22 cellular contexts compared by ENCODE assay signal in the genomic region with DNA sequence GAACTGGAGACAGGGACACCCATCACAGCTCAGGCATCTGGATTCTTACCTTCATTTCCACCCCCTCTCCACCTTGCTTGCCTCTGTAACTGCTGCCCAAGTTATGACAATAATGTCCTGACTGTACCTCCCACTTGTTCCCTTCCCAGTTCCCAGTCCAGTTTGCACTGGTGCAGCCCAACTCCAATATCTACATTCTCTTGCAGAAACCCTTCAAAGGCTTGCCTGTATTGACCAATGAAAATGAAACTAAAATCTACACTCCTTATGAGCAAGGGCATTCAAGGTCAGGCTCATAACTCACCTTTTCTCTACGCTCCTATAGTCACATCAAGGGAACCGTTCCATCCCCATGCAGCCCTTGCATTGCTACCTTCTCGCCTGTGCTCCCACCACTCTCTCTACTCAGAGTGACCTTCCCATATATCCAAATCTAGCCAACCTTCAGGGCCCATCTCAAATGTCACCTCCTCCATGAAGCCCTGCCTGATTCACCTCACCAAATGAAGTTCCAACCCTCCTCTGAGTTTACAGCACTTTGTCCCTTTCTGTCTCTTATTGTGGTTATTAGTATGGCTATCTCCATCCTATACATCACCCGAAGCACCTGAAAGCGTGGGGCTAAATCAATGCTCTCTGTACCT.
DNase-seq lines count a peak whose midpoint lies in the region; ATAC-seq, FAIRE-seq and TF ChIP-seq lines count a peak whose summit lies in the region.
"Had no signal": no experiment of that assay in that cellular context is flagged by ENCODE, and none has a peak within 500 bp of the region (broad histone marks: within the 10 kb centered on the region; RNA-seq: fewer than 3 reads in every experiment).

No MANE protein-coding gene starts in this region.

- DNase-seq in A549 (ENCODE audit: low read depth in 1 of 2, low spot score in 1 of 2) (no peak), GM23338 (ENCODE audit: low spot score) (no peak), HepG2 (ENCODE audit: low spot score) (peak; percentile 46), MG63 (no peak), NCI-H1694 (lab: John Stamatoyannopoulos, UW) (no peak), brain microvascular endothelial cell (no peak)
- DNase-seq: ACHN; AML-193; BE2C; C1 segment of cervical spinal cord; Calu3; CD4-positive, alpha-beta memory T cell; COR-L47; DMS153; DND-41; H7; HCEC 1CT had no signal

- no peaks in the 10 kb centered on the region for H4K20me1 ChIP-seq in GM23338 (replicated peaks; ENCODE audit: insufficient read depth)
- no peaks in the 10 kb centered on the region for H4K20me1 ChIP-seq in HepG2 (ENCODE audit: insufficient read depth, low read length)

- POLR2A ChIA-PET in A549 (lab: Yijun Ruan, JAX) (no interaction called here), HepG2 (lab: Yijun Ruan, JAX) (interaction anchor here (0.6 to 9.1 kb wide), 2 partner anchors 6 to 73 kb away, joined by 4 to 181 read pairs; no protein-coding TSS in a partner anchor)

- no peaks in the 10 kb centered on the region for H3K36me3 Mint-ChIP-seq in GM23338 (ENCODE audit: low read depth)
- H3K36me3 Mint-ChIP-seq: CD4-positive, alpha-beta memory T cell had no signal

- 93% methylated on average over 5 of the region's 5 CpGs for WGBS in A549 (ENCODE audit: missing lambda C conversion rate)
- WGBS in HepG2 (ENCODE audit: low lambda C conversion rate): 91% methylated on average over 5 of the region's 5 CpGs

- peaks cover 11% of the 10 kb centered on the region; the same call in 1 of the 2 replicates for H3K9me2 ChIP-seq in GM23338 (ENCODE audit: insufficient read depth)

- CTCF ChIA-PET in A549 (lab: Yijun Ruan, JAX) (no interaction called here), HepG2 (lab: Yijun Ruan, JAX; ENCODE audit: low intra/inter-chr PET ratio, low total read pairs) (no interaction called here)

- H3K4me1 ChIP-seq in A549: peaks cover 36% of the 10 kb centered on the region
- H3K4me1 ChIP-seq in GM23338 (ENCODE audit: insufficient read depth): no peaks in the 10 kb centered on the region
- H3K4me1 ChIP-seq in HepG2 (ENCODE audit: insufficient read depth, low read length): peaks cover 97% of the 10 kb centered on the region
- H3K4me1 ChIP-seq: BE2C had no signal

- 0 out of 2 replicates have a peak overlapping the region, but pooled peaks have one; percentile 18 for H2AFZ ChIP-seq in GM23338
- no peak overlapping the region for H2AFZ ChIP-seq in HepG2 (ENCODE audit: low read length)

- H3K9me3 ChIP-seq in A549: no peaks in the 10 kb centered on the region
- no peaks in the 10 kb centered on the region for H3K9me3 ChIP-seq in HepG2 (ENCODE audit: low read length)
- no peaks in the 10 kb centered on the region for H3K9me3 ChIP-seq in MG63
- H3K9me3 ChIP-seq: BE2C had no signal

- no peaks in the 10 kb centered on the region for H3K9me3 Mint-ChIP-seq in GM23338
- H3K9me3 Mint-ChIP-seq: CD4-positive, alpha-beta memory T cell had no signal

- H3K79me2 ChIP-seq in GM23338 (replicated peaks; ENCODE audit: insufficient read depth) (no peaks in the 10 kb centered on the region), HepG2 (ENCODE audit: insufficient read depth, low read length) (peaks cover 10% of the 10 kb centered on the region)

- TF ChIP-seq POLR2A in A549 (IDR thresholded peaks at IDR 0.05; ENCODE audit: low read length) (no peak), HepG2 (IDR thresholded peaks at IDR 0.05; ENCODE audit: insufficient read depth in 1 of 2, low read depth in 2 of 2, low read length in 2 of 2) (no peak)

- TF ChIP-seq EP300 in A549 (IDR thresholded peaks at IDR 0.05) (no peak), HepG2 (IDR thresholded peaks at IDR 0.05; ENCODE audit: low read depth in 2 of 2, low read length in 2 of 2) (peak in 1 of 2 experiments; percentile 46; a peak in 1 of 4 replicates), HepG2 (CRISPR knock-in tag; IDR thresholded peaks at IDR 0.05; ENCODE audit: borderline replicate concordance) (no peak)

- TF ChIP-seq CTCF in A549 (IDR thresholded peaks at IDR 0.05): no peak
- no peak for TF ChIP-seq CTCF in GM23338 (conservative IDR thresholded peaks at IDR 0.05; ENCODE audit: low read depth in 2 of 2)
- no peak for TF ChIP-seq CTCF in HepG2 (CRISPR knock-in tag; IDR thresholded peaks at IDR 0.05)
- no peak for TF ChIP-seq CTCF in brain microvascular endothelial cell (IDR thresholded peaks at IDR 0.05; ENCODE audit: low read depth, low read length, missing control alignments)

- TF ChIP-seq RAD21 in A549 (conservative IDR thresholded peaks at IDR 0.05 in 1 of 2, IDR thresholded peaks at IDR 0.05 in 1 of 2) (no peak), HepG2 (CRISPR knock-in tag; IDR thresholded peaks at IDR 0.05) (no peak)

- no peak for ATAC-seq in A549
- ATAC-seq in GM23338: no peak
- ATAC-seq in HepG2: no peak

- FAIRE-seq in A549 (lab: Jason Lieb, UNC) (no peak), HepG2 (lab: Jason Lieb, UNC) (no peak)
- FAIRE-seq: A204.1, G401.6, GM12892, H1 had no signal

- H3K4me3 ChIP-seq in A549 (no peak overlapping the region), GM23338 (no peak overlapping the region), HepG2 (replicated peaks in 1 of 3; ENCODE audit: insufficient read depth in 1 of 3, low read depth in 2 of 3, low read length in 3 of 3) (no peak overlapping the region; a peak in 1 of 6 replicates), MG63 (no peak overlapping the region), brain microvascular endothelial cell (ENCODE audit: low read depth, low read length) (no peak overlapping the region)

- H3K27ac ChIP-seq in A549 (peak overlapping the region; percentile 53 to 67; a peak in 3 of 6 replicates), GM23338 (ENCODE audit: low read depth) (no peak overlapping the region), HepG2 (ENCODE audit: extremely low read length, insufficient read depth, low read length) (peak overlapping the region; percentile 98), brain microvascular endothelial cell (no peak overlapping the region)
- H3K27ac ChIP-seq: 22Rv1 had no signal

- in situ Hi-C loops in HepG2 (cut with HindIII; ENCODE audit: extremely low pct_ligation_motif_present, low pct_unique_long_range_greater_than_20kb): loop anchor here (5.0 to 10.0 kb wide), 3 partner anchors 82 to 385 kb away; no protein-coding TSS in a partner anchor
- in situ Hi-C loops in brain microvascular endothelial cell (cut with HindIII; ENCODE audit: low pct_ligation_motif_present, low sequenced_read_pairs): no loop called here

- H3K9ac ChIP-seq in HepG2 (ENCODE audit: insufficient read depth, low read depth, low read length): peak overlapping the region; percentile 88

- H3K36me3 ChIP-seq in GM23338 (ENCODE audit: insufficient read depth) (no peaks in the 10 kb centered on the region), HepG2 (replicated peaks in 1 of 2; ENCODE audit: control insufficient read depth in 1 of 2, insufficient read depth in 2 of 2, low read length in 2 of 2) (no peaks in the 10 kb centered on the region), MG63 (no peaks in the 10 kb centered on the region), brain microvascular endothelial cell (replicated peaks) (no peaks in the 10 kb centered on the region)
- H3K36me3 ChIP-seq: BE2C had no signal

- H3K27me3 Mint-ChIP-seq in GM23338 (ENCODE audit: insufficient read depth, low read depth, poor library complexity): peaks cover 3% of the 10 kb centered on the region

- BruUV-seq in HepG2 (replicated peaks; lab: Mats Ljungman, UMichigan): no TSS peak

- H3K27me3 ChIP-seq in GM23338 (ENCODE audit: insufficient read depth) (no peaks in the 10 kb centered on the region), HepG2 (ENCODE audit: control insufficient read depth in 1 of 2, insufficient read depth in 2 of 2, low read length in 2 of 2) (no peaks in the 10 kb centered on the region), MG63 (no peaks in the 10 kb centered on the region), brain microvascular endothelial cell (replicated peaks) (no peaks in the 10 kb centered on the region)
- H3K27me3 ChIP-seq: BE2C had no signal

- no peak overlapping the region for H3K4me3 Mint-ChIP-seq in GM23338
- H3K4me3 Mint-ChIP-seq: CD4-positive, alpha-beta memory T cell had no signal

- peaks cover 3% of the 10 kb centered on the region; the same call in 1 of the 3 replicates for H3K4me1 Mint-ChIP-seq in GM23338
- H3K4me1 Mint-ChIP-seq: CD4-positive, alpha-beta memory T cell had no signal

- intact Hi-C loops in HepG2 (cut with micrococcal nuclease; ENCODE audit: unreplicated experiment): loop anchor here (10.0 kb wide), 2 partner anchors 45 to 785 kb away; a partner anchor contains a TSS

- no peaks in the 10 kb centered on the region for H3F3A ChIP-seq in GM23338 (replicated peaks; ENCODE audit: low read depth)

- no peak overlapping the region for H3K27ac Mint-ChIP-seq in GM23338
- H3K27ac Mint-ChIP-seq: CD4-positive, alpha-beta memory T cell had no signal

- no peak overlapping the region for H3K4me2 ChIP-seq in A549
- no peak overlapping the region for H3K4me2 ChIP-seq in GM23338
- peak overlapping the region; percentile 73; the same call in 1 of the 2 replicates for H3K4me2 ChIP-seq in HepG2 (ENCODE audit: low read depth, low read length)

TF ChIP-seq in A549, 52 proteins besides CTCF, POLR2A, EP300 and RAD21:
- no peak for TF ChIP-seq NFE2L2 (conservative IDR thresholded peaks at IDR 0.05; ENCODE audit: low read length)
- TF ChIP-seq RARB (CRISPR knock-in tag; IDR thresholded peaks at IDR 0.05): no peak
- TF ChIP-seq ZFP36 (IDR thresholded peaks at IDR 0.05; ENCODE audit: borderline replicate concordance, partially characterized antibody): peak; percentile 17
- TF ChIP-seq JUNB (IDR thresholded peaks at IDR 0.05): no peak
- no peak for TF ChIP-seq SREBF2 (IDR thresholded peaks at IDR 0.05)

TF ChIP-seq in HepG2, 621 proteins besides CTCF, POLR2A, EP300 and RAD21 (continues in another document):
- 0 out of 2 replicates have a peak, but pooled peaks have one; percentile 32 for TF ChIP-seq RCOR2 (CRISPR knock-in tag; IDR thresholded peaks at IDR 0.05)
- peak; percentile 22; the same call in 1 of the 2 replicates for TF ChIP-seq TAF1 (CRISPR knock-in tag; IDR thresholded peaks at IDR 0.05)
- no peak for TF ChIP-seq HDAC6 (IDR thresholded peaks at IDR 0.05; ENCODE audit: low read depth, low read length)
- TF ChIP-seq, protein P1, sequence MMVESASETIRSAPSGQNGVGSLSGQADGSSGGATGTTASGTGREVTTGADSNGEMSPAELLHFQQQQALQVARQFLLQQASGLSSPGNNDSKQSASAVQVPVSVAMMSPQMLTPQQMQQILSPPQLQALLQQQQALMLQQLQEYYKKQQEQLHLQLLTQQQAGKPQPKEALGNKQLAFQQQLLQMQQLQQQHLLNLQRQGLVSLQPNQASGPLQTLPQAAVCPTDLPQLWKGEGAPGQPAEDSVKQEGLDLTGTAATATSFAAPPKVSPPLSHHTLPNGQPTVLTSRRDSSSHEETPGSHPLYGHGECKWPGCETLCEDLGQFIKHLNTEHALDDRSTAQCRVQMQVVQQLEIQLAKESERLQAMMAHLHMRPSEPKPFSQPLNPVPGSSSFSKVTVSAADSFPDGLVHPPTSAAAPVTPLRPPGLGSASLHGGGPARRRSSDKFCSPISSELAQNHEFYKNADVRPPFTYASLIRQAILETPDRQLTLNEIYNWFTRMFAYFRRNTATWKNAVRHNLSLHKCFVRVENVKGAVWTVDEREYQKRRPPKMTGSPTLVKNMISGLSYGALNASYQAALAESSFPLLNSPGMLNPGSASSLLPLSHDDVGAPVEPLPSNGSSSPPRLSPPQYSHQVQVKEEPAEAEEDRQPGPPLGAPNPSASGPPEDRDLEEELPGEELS (CRISPR knock-in tag; IDR thresholded peaks at IDR 0.05): 0 out of 2 replicates have a peak, but pooled peaks have one; percentile 12

Comparison
In these comparisons a context has a peak if more than half of its experiments do, and no peak if none do; other contexts are left out.
1. H3K27ac ChIP-seq: peak in A549 (2 of 2) and HepG2 (single experiment); none in GM23338 (single experiment) and brain microvascular endothelial cell (single experiment).